9 cellular contexts compared by ENCODE assay signal in the genomic region with DNA sequence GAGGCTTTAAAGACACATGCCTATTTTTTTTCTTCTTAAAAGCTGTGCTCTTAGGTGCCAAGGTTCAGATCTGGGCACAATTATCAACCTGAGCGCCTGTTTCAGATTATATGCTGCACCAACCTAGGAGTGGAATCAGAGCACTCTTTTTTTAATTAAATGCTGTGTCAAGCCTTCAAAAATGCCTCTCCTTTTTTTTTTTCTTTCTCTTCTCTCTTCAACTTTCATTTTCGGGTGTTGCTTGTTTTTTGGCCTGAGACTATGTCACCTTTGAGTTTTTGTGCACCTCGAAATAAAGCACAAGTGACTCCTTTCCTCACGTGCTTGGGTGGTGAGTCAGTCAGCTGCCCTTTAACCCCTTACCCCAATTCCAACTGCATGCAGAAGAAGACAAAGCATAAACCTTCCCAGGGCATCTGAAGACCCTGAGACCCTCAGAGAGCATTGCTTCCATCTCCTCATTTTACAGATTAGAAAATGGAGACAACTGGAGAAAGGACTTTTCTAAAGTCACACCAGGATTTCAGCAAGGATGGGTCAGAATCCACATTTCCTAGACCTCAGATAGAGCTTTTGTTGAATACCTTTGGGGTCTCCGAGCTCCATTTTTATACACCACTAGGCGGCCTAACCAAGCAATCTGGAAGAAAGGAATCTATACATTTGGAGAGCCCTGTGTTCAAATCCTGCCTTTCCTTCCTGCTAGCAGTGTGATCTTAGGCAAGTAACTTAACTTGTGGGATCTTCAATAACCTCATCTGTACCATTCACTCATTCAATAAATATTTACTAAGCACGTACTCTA. TPM values are rescaled to one million over a fixed set of nuclear protein-coding genes. Genes with fewer than 3 reads are reported as not detected.
DNase-seq lines count a peak whose midpoint lies in the region; ATAC-seq and TF ChIP-seq lines count a peak whose summit lies in the region.
"Had no signal": no experiment of that assay in that cellular context is flagged by ENCODE, and none has a peak within 500 bp of the region (broad histone marks: within the 10 kb centered on the region; RNA-seq: fewer than 3 reads in every experiment).

No MANE protein-coding gene starts in this region.

- H3K4me1 Mint-ChIP-seq in Calu3 (ENCODE audit: low read depth, unreplicated experiment) = peaks cover 22% of the 10 kb centered on the region
- no peaks in the 10 kb centered on the region for H3K4me1 Mint-ChIP-seq in activated CD8-positive, alpha-beta T cell treated with anti-CD3 and anti-CD28 coated beads, Interleukin-2, amount 10 ng/mL, durations not matched to agents 7 days and 5 days (ENCODE audit: low read depth)

- no peak for DNase-seq in Calu3
- no peak for DNase-seq in stimulated activated CD4-positive, alpha-beta T cell treated with anti-CD3 and anti-CD28 coated beads, Interleukin-2, amount 100 ng/mL, for 24 hours
- DNase-seq in activated CD8-positive, alpha-beta T cell treated with anti-CD3 and anti-CD28 coated beads, Interleukin-2, amount 10 ng/mL, durations not matched to agents 7 days and 5 days = no peak
- DNase-seq: PC-3 had no signal

- H2AFZ ChIP-seq in neuron (ENCODE audit: low read depth, low read length) = peak overlapping the region; percentile 69

- peak overlapping the region; percentile 65 for H3K4me3 Mint-ChIP-seq in Calu3 (ENCODE audit: low read depth, unreplicated experiment)
- no peak overlapping the region for H3K4me3 Mint-ChIP-seq in activated CD8-positive, alpha-beta T cell treated with anti-CD3 and anti-CD28 coated beads, Interleukin-2, amount 10 ng/mL, durations not matched to agents 7 days and 5 days

- TF ChIP-seq CTCF in Calu3 (IDR thresholded peaks at IDR 0.05; ENCODE audit: unreplicated experiment) = no peak

- peak overlapping the region; percentile 52 for H3K27ac ChIP-seq in cingulate gyrus (ENCODE audit: low read depth, low read length)

- H3K27ac Mint-ChIP-seq in Calu3 (ENCODE audit: unreplicated experiment) = no peak overlapping the region
- no peak overlapping the region for H3K27ac Mint-ChIP-seq in activated CD8-positive, alpha-beta T cell treated with anti-CD3 and anti-CD28 coated beads, Interleukin-2, amount 10 ng/mL, durations not matched to agents 7 days and 5 days

- BruUV-seq in Calu3 (replicated peaks; lab: Mats Ljungman, UMichigan) = no TSS peak

- no peaks in the 10 kb centered on the region for H3K27me3 ChIP-seq in neuron (ENCODE audit: insufficient read depth, low read length)

- peaks cover 33% of the 10 kb centered on the region for H3K4me1 ChIP-seq in neuron (ENCODE audit: insufficient read depth, low read length)

- peak overlapping the region; percentile 56 for H3K4me3 ChIP-seq in neuron (ENCODE audit: low read length)

- peaks cover 7% of the 10 kb centered on the region for H3K36me3 Mint-ChIP-seq in Calu3 (ENCODE audit: insufficient read depth, unreplicated experiment)
- H3K36me3 Mint-ChIP-seq in activated CD8-positive, alpha-beta T cell treated with anti-CD3 and anti-CD28 coated beads, Interleukin-2, amount 10 ng/mL, durations not matched to agents 7 days and 5 days (ENCODE audit: low read depth) = no peaks in the 10 kb centered on the region

- intact Hi-C loops in Calu3 (cut with micrococcal nuclease; ENCODE audit: unreplicated experiment) = loop anchor here (1.0 kb wide), 1 partner anchor 39 kb away; no protein-coding TSS in a partner anchor

- no peaks in the 10 kb centered on the region for H3K36me3 ChIP-seq in neuron (ENCODE audit: insufficient read depth, low read length)

- POLR2A ChIA-PET in activated CD8-positive, alpha-beta T cell treated with anti-CD3 and anti-CD28 coated beads, Interleukin-2, amount 10 ng/mL, durations not matched to agents 7 days and 5 days (lab: Charles Lee) = no interaction called here

- ATAC-seq in HG03064 (IDR thresholded peaks at IDR 0.05; ENCODE audit: low read depth, unreplicated experiment) (peak; percentile 27), HG03135 (IDR thresholded peaks at IDR 0.05; ENCODE audit: unreplicated experiment) (no peak), GM21717 (IDR thresholded peaks at IDR 0.05; ENCODE audit: unreplicated experiment) (no peak)
- no peak for ATAC-seq in activated CD8-positive, alpha-beta T cell treated with anti-CD3 and anti-CD28 coated beads, Interleukin-2, amount 10 ng/mL, durations not matched to agents 7 days and 5 days
- ATAC-seq: PC-3 had no signal

- H3K27me3 Mint-ChIP-seq in Calu3 (ENCODE audit: unreplicated experiment) = no peaks in the 10 kb centered on the region
- peaks cover 3% of the 10 kb centered on the region for H3K27me3 Mint-ChIP-seq in activated CD8-positive, alpha-beta T cell treated with anti-CD3 and anti-CD28 coated beads, Interleukin-2, amount 10 ng/mL, durations not matched to agents 7 days and 5 days (ENCODE audit: low read depth)

- no peaks in the 10 kb centered on the region for H3K9me3 ChIP-seq in neuron (ENCODE audit: low read length)

- H3K9me3 Mint-ChIP-seq in Calu3 (ENCODE audit: low read depth, unreplicated experiment) = no peaks in the 10 kb centered on the region
- H3K9me3 Mint-ChIP-seq in activated CD8-positive, alpha-beta T cell treated with anti-CD3 and anti-CD28 coated beads, Interleukin-2, amount 10 ng/mL, durations not matched to agents 7 days and 5 days (ENCODE audit: insufficient read depth) = no peaks in the 10 kb centered on the region

- CTCF ChIA-PET in Calu3 (lab: Charles Lee) = interaction anchor here (1.4 to 1.8 kb wide), 2 partner anchors 11 to 39 kb away, joined by 4 to 6 read pairs; no protein-coding TSS in a partner anchor
- CTCF ChIA-PET in activated CD8-positive, alpha-beta T cell treated with anti-CD3 and anti-CD28 coated beads, Interleukin-2, amount 10 ng/mL, durations not matched to agents 7 days and 5 days (lab: Charles Lee) = no interaction called here

RNA-seq across cellular contexts. Expression of a gene that starts 0.6 kb away (rescaled TPM):
- 1.9 and 4.0 TPM in 2 replicates for total RNA-seq in Calu3 (2022)
- total RNA-seq in activated CD8-positive, alpha-beta T cell treated with anti-CD3 and anti-CD28 coated beads, Interleukin-2, amount 10 ng/mL, durations not matched to agents 7 days and 5 days = not detected
